ENCODE assay signal across 3 cellular contexts in genomic region chr16:29875206-29875605, GRCh38. TPM values are rescaled to one million over a fixed set of nuclear protein-coding genes. Genes with fewer than 3 reads are reported as not detected.
"Had no signal": no experiment of that assay in that cellular context is flagged by ENCODE, and none has a peak within 500 bp of the region (broad histone marks: within the 10 kb centered on the region; RNA-seq: fewer than 3 reads in every experiment).

No MANE protein-coding gene starts in this region.

- H3K4me3 ChIP-seq: GM12878 had no signal

- ATAC-seq: GM12878 had no signal

- DNase-seq: GDM1, GF-D8 had no signal

RNA-seq across cellular contexts. Expression of gene ASPHD1, which starts 25.1 kb away (rescaled TPM):
- total RNA-seq: GM12878 had no signal
